20 cellular contexts compared by ENCODE assay signal in genomic region chr4:177320721-177321120, GRCh38. TPM values are rescaled to one million over a fixed set of nuclear protein-coding genes. Genes with fewer than 3 reads are reported as not detected.
DNase-seq lines count a peak whose midpoint lies in the region; ATAC-seq and TF ChIP-seq lines count a peak whose summit lies in the region.
"Had no signal": no experiment of that assay in that cellular context is flagged by ENCODE, and none has a peak within 500 bp of the region (broad histone marks: within the 10 kb centered on the region; RNA-seq: fewer than 3 reads in every experiment).

No MANE protein-coding gene starts in this region.

- no peaks in the 10 kb centered on the region for H3K9me3 ChIP-seq in SK-N-SH
- H3K9me3 ChIP-seq: BLaER1, Caco-2, SJSA1 had no signal

- peaks cover 4% of the 10 kb centered on the region for H3F3A ChIP-seq in SK-N-SH (replicated peaks; ENCODE audit: insufficient read depth)

- no peaks in the 10 kb centered on the region for H3K27me3 ChIP-seq in SK-N-SH (ENCODE audit: insufficient read depth)
- H3K27me3 ChIP-seq: BLaER1, SJSA1 had no signal

- H3K4me1 ChIP-seq in SK-N-SH (ENCODE audit: control insufficient read depth in 1 of 2, insufficient read depth in 2 of 2, low read depth in 1 of 2, low read length in 1 of 2): peaks cover 6 to 18% of the 10 kb centered on the region in 2 experiments; a peak in 2 of 4 replicates
- H3K4me1 ChIP-seq: BLaER1 had no signal

- peak overlapping the region; percentile 5 for H3K27ac Mint-ChIP-seq in activated naive CD8-positive, alpha-beta T cell treated with anti-CD3 and anti-CD28 coated beads, Interleukin-2, amount 10 ng/mL, durations not matched to agents 7 days and 5 days
- H3K27ac Mint-ChIP-seq in activated naive CD8-positive, alpha-beta T cell treated with anti-CD3 and anti-CD28 coated beads for 36 hours: no peak overlapping the region
- peak overlapping the region; percentile 3 to 10 for H3K27ac Mint-ChIP-seq in effector memory CD8-positive, alpha-beta T cell

- no peaks in the 10 kb centered on the region for H4K20me1 ChIP-seq in SK-N-SH (ENCODE audit: insufficient read depth)
- H4K20me1 ChIP-seq: BLaER1 had no signal

- no peak for TF ChIP-seq CTCF in SK-N-SH (IDR thresholded peaks at IDR 0.05)

- H3K36me3 Mint-ChIP-seq in activated naive CD8-positive, alpha-beta T cell treated with anti-CD3 and anti-CD28 coated beads, Interleukin-2, amount 10 ng/mL, durations not matched to agents 7 days and 5 days: peaks cover 49% of the 10 kb centered on the region
- peaks cover 40% of the 10 kb centered on the region for H3K36me3 Mint-ChIP-seq in activated naive CD8-positive, alpha-beta T cell treated with anti-CD3 and anti-CD28 coated beads for 36 hours
- H3K36me3 Mint-ChIP-seq in effector memory CD8-positive, alpha-beta T cell (ENCODE audit: insufficient read depth): peaks cover 5% of the 10 kb centered on the region

- peak overlapping the region; percentile 7 for H3K4me3 Mint-ChIP-seq in activated naive CD8-positive, alpha-beta T cell treated with anti-CD3 and anti-CD28 coated beads, Interleukin-2, amount 10 ng/mL, durations not matched to agents 7 days and 5 days
- no peak overlapping the region for H3K4me3 Mint-ChIP-seq in activated naive CD8-positive, alpha-beta T cell treated with anti-CD3 and anti-CD28 coated beads for 36 hours
- H3K4me3 Mint-ChIP-seq in effector memory CD8-positive, alpha-beta T cell: peak overlapping the region; percentile 64 to 65

- POLR2A ChIA-PET in SK-N-SH (lab: Yijun Ruan, JAX): no interaction called here
- POLR2A ChIA-PET in activated naive CD8-positive, alpha-beta T cell treated with anti-CD3 and anti-CD28 coated beads, Interleukin-2, amount 10 ng/mL, durations not matched to agents 7 days and 5 days (lab: Charles Lee): interaction anchor here (0.6 to 2.6 kb wide), 3 partner anchors 9 to 43 kb away, joined by 3 to 10 read pairs (median 4); partner anchors contain the start of gene NEIL3

- no peaks in the 10 kb centered on the region for H3K9me3 Mint-ChIP-seq in activated naive CD8-positive, alpha-beta T cell treated with anti-CD3 and anti-CD28 coated beads, Interleukin-2, amount 10 ng/mL, durations not matched to agents 7 days and 5 days
- H3K9me3 Mint-ChIP-seq in activated naive CD8-positive, alpha-beta T cell treated with anti-CD3 and anti-CD28 coated beads for 36 hours: no peaks in the 10 kb centered on the region
- no peaks in the 10 kb centered on the region for H3K9me3 Mint-ChIP-seq in effector memory CD8-positive, alpha-beta T cell

- no peak overlapping the region for H3K27ac ChIP-seq in SK-N-SH (ENCODE audit: low read depth in 2 of 2, low read length in 1 of 2)
- H3K27ac ChIP-seq: BLaER1, SJSA1 had no signal

- CTCF ChIA-PET in SK-N-SH (lab: Yijun Ruan, JAX): interaction anchor here (1.2 kb wide), 1 partner anchor 8 kb away, joined by 3 read pairs; no protein-coding TSS in a partner anchor

- peaks cover 48% of the 10 kb centered on the region for H3K4me1 Mint-ChIP-seq in activated naive CD8-positive, alpha-beta T cell treated with anti-CD3 and anti-CD28 coated beads, Interleukin-2, amount 10 ng/mL, durations not matched to agents 7 days and 5 days
- peaks cover 17% of the 10 kb centered on the region for H3K4me1 Mint-ChIP-seq in activated naive CD8-positive, alpha-beta T cell treated with anti-CD3 and anti-CD28 coated beads for 36 hours
- peaks cover 24 to 50% of the 10 kb centered on the region in 2 donors for H3K4me1 Mint-ChIP-seq in effector memory CD8-positive, alpha-beta T cell (ENCODE audit: low read depth in 2 of 2)

- H2AFZ ChIP-seq in SK-N-SH (ENCODE audit: low read depth): no peak overlapping the region

- H3K4me3 ChIP-seq in SK-N-SH (ENCODE audit: low read depth in 2 of 2, low read length in 1 of 2): no peak overlapping the region
- H3K4me3 ChIP-seq: BLaER1, SJSA1 had no signal

- DNase-seq in SK-N-SH (no peak), GF-D8 (lab: John Stamatoyannopoulos, UW) (no peak), inferior parietal cortex (ENCODE audit: extremely low spot score) (no peak)
- DNase-seq in activated naive CD8-positive, alpha-beta T cell treated with anti-CD3 and anti-CD28 coated beads, Interleukin-2, amount 10 ng/mL, durations not matched to agents 7 days and 5 days: no peak
- no peak for DNase-seq in activated naive CD8-positive, alpha-beta T cell treated with anti-CD3 and anti-CD28 coated beads for 36 hours
- no peak for DNase-seq in effector memory CD8-positive, alpha-beta T cell
- DNase-seq: 8988T, Caco-2, DMS153, EL, KG1, NCI-H1436, NCI-H2029 treated with DMSO at 0.1 percent for 48 hours, NCI-H510A, NCI-H774 had no signal

- TF ChIP-seq EP300 in SK-N-SH (IDR thresholded peaks at IDR 0.05; ENCODE audit: borderline replicate concordance in 1 of 2, low read depth in 1 of 2, low read length in 1 of 2): no peak

- no peak for ATAC-seq in SK-N-SH treated with all-trans-retinoic acid at 6 μM for 48 hours
- ATAC-seq in activated naive CD8-positive, alpha-beta T cell treated with anti-CD3 and anti-CD28 coated beads, Interleukin-2, amount 10 ng/mL, durations not matched to agents 7 days and 5 days (ENCODE audit: low read depth): no peak
- ATAC-seq in effector memory CD8-positive, alpha-beta T cell (replicated peaks): no peak
- ATAC-seq in HG03045 (IDR thresholded peaks at IDR 0.05; ENCODE audit: unreplicated experiment): no peak
- ATAC-seq: HepG2 had no signal

- no peak for TF ChIP-seq RAD21 in SK-N-SH (IDR thresholded peaks at IDR 0.05; ENCODE audit: low read length)

- H3K4me2 ChIP-seq in SK-N-SH: no peak overlapping the region
- H3K4me2 ChIP-seq: BLaER1 had no signal

- H3K27me3 Mint-ChIP-seq in activated naive CD8-positive, alpha-beta T cell treated with anti-CD3 and anti-CD28 coated beads, Interleukin-2, amount 10 ng/mL, durations not matched to agents 7 days and 5 days: no peaks in the 10 kb centered on the region
- H3K27me3 Mint-ChIP-seq in activated naive CD8-positive, alpha-beta T cell treated with anti-CD3 and anti-CD28 coated beads for 36 hours: no peaks in the 10 kb centered on the region
- H3K27me3 Mint-ChIP-seq in effector memory CD8-positive, alpha-beta T cell: no peaks in the 10 kb centered on the region

- H3K9me2 ChIP-seq in SK-N-SH: no peaks in the 10 kb centered on the region

- 96% methylated on average over 5 of the region's 5 CpGs for WGBS in SK-N-SH (ENCODE audit: low lambda C conversion rate)

- H3K9ac ChIP-seq in SK-N-SH: no peak overlapping the region
- H3K9ac ChIP-seq: BLaER1 had no signal

- H3K79me2 ChIP-seq in SK-N-SH (ENCODE audit: insufficient read depth): peaks cover 63% of the 10 kb centered on the region

- peaks cover 0 to 7% of the 10 kb centered on the region in 2 experiments for H3K36me3 ChIP-seq in SK-N-SH (replicated peaks in 1 of 2; ENCODE audit: control insufficient read depth in 1 of 2, insufficient read depth in 2 of 2, low read length in 1 of 2)

TF ChIP-seq in SK-N-SH treated with all-trans-retinoic acid at 6 μM for 48 hours, 23 proteins besides CTCF, POLR2A, EP300 and RAD21:
- 0 out of 2 replicates have a peak, but pooled peaks have one; percentile 26 for TF ChIP-seq ISL1 (CRISPR knock-in tag; IDR thresholded peaks at IDR 0.05)
- no peak for TF ChIP-seq TCF4 (CRISPR knock-in tag; IDR thresholded peaks at IDR 0.05; ENCODE audit: borderline replicate concordance)
- TF ChIP-seq RARB (CRISPR knock-in tag; IDR thresholded peaks at IDR 0.05): no peak

TF ChIP-seq in SK-N-SH, 30 proteins besides CTCF, POLR2A, EP300 and RAD21:
- no peak for TF ChIP-seq SMC3 (IDR thresholded peaks at IDR 0.05; ENCODE audit: low read depth, low read length)

RNA-seq across cellular contexts. Expression of gene NEIL3, which starts 11.0 kb away (rescaled TPM):
- 3.3 and 3.6 TPM in 2 replicates for polyA plus RNA-seq in SK-N-SH (2012; rRNA removed)
- 4.0 and 4.3 TPM in 2 replicates for polyA plus RNA-seq in SK-N-SH (2012; cell fraction: cytosol; rRNA removed)
- 3.3 and 3.6 TPM in 2 replicates for polyA plus RNA-seq in SK-N-SH (2012; cell fraction: nucleus; rRNA removed)
- 10 to 100 TPM; 23.2 to 24.0 TPM for total RNA-seq in activated naive CD8-positive, alpha-beta T cell treated with anti-CD3 and anti-CD28 coated beads, Interleukin-2, amount 10 ng/mL, durations not matched to agents 7 days and 5 days
- 10 to 100 TPM; 14.7 to 15.2 TPM for total RNA-seq in activated naive CD8-positive, alpha-beta T cell treated with anti-CD3 and anti-CD28 coated beads for 36 hours
